ENCODE assay signal across 1 cellular context in genomic region chr1:150696995-150697927, GRCh38.
A peak's percentile ranks its signal among the peaks of the same experiment; 100 is the strongest.
TF ChIP-seq lines count a peak whose summit lies in the region.

TSS of gene GOLPH3L (minus strand) at chr1:150697154. CDS start at chr1:150694838, 2,316 bp downstream.

TF ChIP-seq in HepG2, 621 proteins besides CTCF, POLR2A, EP300 and RAD21 (continued from another document and continues in another):
- no peak for TF ChIP-seq PLSCR1 (CRISPR knock-in tag; IDR thresholded peaks at IDR 0.05; ENCODE audit: borderline replicate concordance)
- no peak for TF ChIP-seq RAD51 (IDR thresholded peaks at IDR 0.05; ENCODE audit: borderline replicate concordance)
- TF ChIP-seq ZNF230 (CRISPR knock-in tag; IDR thresholded peaks at IDR 0.05) = no peak
- TF ChIP-seq RXRB (CRISPR knock-in tag; IDR thresholded peaks at IDR 0.05; ENCODE audit: borderline replicate concordance) = no peak
- TF ChIP-seq, protein P1, sequence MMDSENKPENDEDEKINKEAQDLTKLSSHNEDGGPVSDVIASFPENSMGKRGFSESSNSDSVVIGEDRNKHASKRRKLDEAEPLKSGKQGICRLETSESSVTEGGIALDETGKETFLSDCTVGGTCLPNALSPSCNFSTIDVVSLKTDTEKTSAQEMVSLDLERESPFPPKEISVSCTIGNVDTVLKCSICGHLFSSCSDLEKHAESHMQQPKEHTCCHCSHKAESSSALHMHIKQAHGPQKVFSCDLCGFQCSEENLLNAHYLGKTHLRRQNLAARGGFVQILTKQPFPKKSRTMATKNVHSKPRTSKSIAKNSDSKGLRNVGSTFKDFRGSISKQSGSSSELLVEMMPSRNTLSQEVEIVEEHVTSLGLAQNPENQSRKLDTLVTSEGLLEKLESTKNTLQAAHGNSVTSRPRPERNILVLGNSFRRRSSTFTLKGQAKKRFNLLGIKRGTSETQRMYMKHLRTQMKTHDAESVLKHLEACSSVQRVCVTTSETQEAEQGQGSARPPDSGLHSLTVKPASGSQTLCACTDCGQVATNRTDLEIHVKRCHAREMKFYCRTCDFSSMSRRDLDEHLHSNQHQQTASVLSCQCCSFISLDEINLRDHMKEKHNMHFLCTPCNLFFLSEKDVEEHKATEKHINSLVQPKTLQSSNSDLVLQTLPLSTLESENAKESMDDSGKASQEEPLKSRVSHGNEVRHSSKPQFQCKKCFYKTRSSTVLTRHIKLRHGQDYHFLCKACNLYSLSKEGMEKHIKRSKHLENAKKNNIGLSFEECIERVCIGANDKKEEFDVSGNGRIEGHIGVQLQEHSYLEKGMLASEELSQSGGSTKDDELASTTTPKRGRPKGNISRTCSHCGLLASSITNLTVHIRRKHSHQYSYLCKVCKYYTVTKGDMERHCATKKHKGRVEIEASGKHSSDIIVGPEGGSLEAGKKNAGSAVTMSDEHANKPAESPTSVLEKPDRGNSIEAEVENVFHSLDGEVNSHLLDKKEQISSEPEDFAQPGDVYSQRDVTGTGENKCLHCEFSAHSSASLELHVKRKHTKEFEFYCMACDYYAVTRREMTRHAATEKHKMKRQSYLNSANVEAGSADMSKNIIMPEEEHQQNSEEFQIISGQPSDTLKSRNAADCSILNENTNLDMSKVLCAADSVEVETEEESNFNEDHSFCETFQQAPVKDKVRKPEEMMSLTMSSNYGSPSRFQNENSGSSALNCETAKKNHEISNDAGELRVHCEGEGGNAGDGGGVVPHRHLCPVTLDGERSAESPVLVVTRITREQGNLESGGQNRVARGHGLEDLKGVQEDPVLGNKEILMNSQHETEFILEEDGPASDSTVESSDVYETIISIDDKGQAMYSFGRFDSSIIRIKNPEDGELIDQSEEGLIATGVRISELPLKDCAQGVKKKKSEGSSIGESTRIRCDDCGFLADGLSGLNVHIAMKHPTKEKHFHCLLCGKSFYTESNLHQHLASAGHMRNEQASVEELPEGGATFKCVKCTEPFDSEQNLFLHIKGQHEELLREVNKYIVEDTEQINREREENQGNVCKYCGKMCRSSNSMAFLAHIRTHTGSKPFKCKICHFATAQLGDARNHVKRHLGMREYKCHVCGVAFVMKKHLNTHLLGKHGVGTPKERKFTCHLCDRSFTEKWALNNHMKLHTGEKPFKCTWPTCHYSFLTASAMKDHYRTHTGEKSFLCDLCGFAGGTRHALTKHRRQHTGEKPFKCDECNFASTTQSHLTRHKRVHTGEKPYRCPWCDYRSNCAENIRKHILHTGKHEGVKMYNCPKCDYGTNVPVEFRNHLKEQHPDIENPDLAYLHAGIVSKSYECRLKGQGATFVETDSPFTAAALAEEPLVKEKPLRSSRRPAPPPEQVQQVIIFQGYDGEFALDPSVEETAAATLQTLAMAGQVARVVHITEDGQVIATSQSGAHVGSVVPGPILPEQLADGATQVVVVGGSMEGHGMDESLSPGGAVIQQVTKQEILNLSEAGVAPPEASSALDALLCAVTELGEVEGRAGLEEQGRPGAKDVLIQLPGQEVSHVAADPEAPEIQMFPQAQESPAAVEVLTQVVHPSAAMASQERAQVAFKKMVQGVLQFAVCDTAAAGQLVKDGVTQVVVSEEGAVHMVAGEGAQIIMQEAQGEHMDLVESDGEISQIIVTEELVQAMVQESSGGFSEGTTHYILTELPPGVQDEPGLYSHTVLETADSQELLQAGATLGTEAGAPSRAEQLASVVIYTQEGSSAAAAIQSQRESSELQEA (CRISPR knock-in tag; IDR thresholded peaks at IDR 0.05; ENCODE audit: not compliant biosample characterization) = no peak
- TF ChIP-seq SMARCC2 (IDR thresholded peaks at IDR 0.05) = no peak
- no peak for TF ChIP-seq HIVEP1 (CRISPR knock-in tag; IDR thresholded peaks at IDR 0.05)
- TF ChIP-seq ZNF737 (CRISPR knock-in tag; IDR thresholded peaks at IDR 0.05; ENCODE audit: borderline replicate concordance) = no peak
- TF ChIP-seq, protein P2, sequence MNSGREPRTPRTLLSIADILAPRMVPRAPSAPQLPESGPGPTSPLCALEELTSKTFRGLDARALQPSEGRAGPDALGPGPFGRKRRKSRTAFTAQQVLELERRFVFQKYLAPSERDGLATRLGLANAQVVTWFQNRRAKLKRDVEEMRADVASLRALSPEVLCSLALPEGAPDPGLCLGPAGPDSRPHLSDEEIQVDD (CRISPR knock-in tag; IDR thresholded peaks at IDR 0.05; ENCODE audit: borderline replicate concordance) = no peak
- TF ChIP-seq ZBTB8A (CRISPR knock-in tag; IDR thresholded peaks at IDR 0.05; ENCODE audit: borderline replicate concordance, low read depth) = no peak
- no peak for TF ChIP-seq ZNF790 (CRISPR knock-in tag; IDR thresholded peaks at IDR 0.05; ENCODE audit: borderline replicate concordance)
- no peak for TF ChIP-seq ZNF264 (CRISPR knock-in tag; IDR thresholded peaks at IDR 0.05)
- no peak for TF ChIP-seq NCOA5 (CRISPR knock-in tag; IDR thresholded peaks at IDR 0.05)
- TF ChIP-seq SCMH1 (CRISPR knock-in tag; IDR thresholded peaks at IDR 0.05; ENCODE audit: borderline replicate concordance) = no peak
- TF ChIP-seq ZSCAN29 (CRISPR knock-in tag; conservative IDR thresholded peaks at IDR 0.05) = no peak
- TF ChIP-seq SP5 (CRISPR knock-in tag; IDR thresholded peaks at IDR 0.05; ENCODE audit: borderline replicate concordance, low read depth) = no peak
- TF ChIP-seq ZBTB44 (CRISPR knock-in tag; IDR thresholded peaks at IDR 0.05) = no peak
- no peak for TF ChIP-seq RXRA (CRISPR knock-in tag; IDR thresholded peaks at IDR 0.05)
- TF ChIP-seq SMC3 (IDR thresholded peaks at IDR 0.05; ENCODE audit: low read length) = no peak; the same call in 1 of the 2 replicates
- no peak for TF ChIP-seq JDP2 (CRISPR knock-in tag; IDR thresholded peaks at IDR 0.05; ENCODE audit: borderline replicate concordance)
- TF ChIP-seq ZNF562 (CRISPR knock-in tag; IDR thresholded peaks at IDR 0.05; ENCODE audit: borderline replicate concordance) = no peak
- TF ChIP-seq RFX1 (IDR thresholded peaks at IDR 0.05) = peak; percentile 68; the same call in 1 of the 2 replicates
- TF ChIP-seq ATRX (CRISPR knock-in tag; IDR thresholded peaks at IDR 0.05; ENCODE audit: borderline replicate concordance) = no peak
- no peak for TF ChIP-seq ZNF552 (CRISPR knock-in tag; IDR thresholded peaks at IDR 0.05; ENCODE audit: borderline replicate concordance)
- no peak for TF ChIP-seq FOXM1 (CRISPR knock-in tag; IDR thresholded peaks at IDR 0.05)
- no peak for TF ChIP-seq ZNF777 (CRISPR knock-in tag; IDR thresholded peaks at IDR 0.05)
- TF ChIP-seq HOXA5 (CRISPR knock-in tag; IDR thresholded peaks at IDR 0.05) = peak; percentile 42; the same call in 1 of the 2 replicates
- no peak for TF ChIP-seq ZKSCAN5 (CRISPR knock-in tag; IDR thresholded peaks at IDR 0.05)
- TF ChIP-seq, protein P3, sequence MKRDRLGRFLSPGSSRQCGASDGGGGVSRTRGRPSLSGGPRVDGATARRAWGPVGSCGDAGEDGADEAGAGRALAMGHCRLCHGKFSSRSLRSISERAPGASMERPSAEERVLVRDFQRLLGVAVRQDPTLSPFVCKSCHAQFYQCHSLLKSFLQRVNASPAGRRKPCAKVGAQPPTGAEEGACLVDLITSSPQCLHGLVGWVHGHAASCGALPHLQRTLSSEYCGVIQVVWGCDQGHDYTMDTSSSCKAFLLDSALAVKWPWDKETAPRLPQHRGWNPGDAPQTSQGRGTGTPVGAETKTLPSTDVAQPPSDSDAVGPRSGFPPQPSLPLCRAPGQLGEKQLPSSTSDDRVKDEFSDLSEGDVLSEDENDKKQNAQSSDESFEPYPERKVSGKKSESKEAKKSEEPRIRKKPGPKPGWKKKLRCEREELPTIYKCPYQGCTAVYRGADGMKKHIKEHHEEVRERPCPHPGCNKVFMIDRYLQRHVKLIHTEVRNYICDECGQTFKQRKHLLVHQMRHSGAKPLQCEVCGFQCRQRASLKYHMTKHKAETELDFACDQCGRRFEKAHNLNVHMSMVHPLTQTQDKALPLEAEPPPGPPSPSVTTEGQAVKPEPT (CRISPR knock-in tag; IDR thresholded peaks at IDR 0.05; ENCODE audit: low read depth) = no peak
- no peak for TF ChIP-seq ATF6 (CRISPR knock-in tag; conservative IDR thresholded peaks at IDR 0.05)
- TF ChIP-seq GZF1 (CRISPR knock-in tag; IDR thresholded peaks at IDR 0.05) = no peak
- TF ChIP-seq ZBTB34 (CRISPR knock-in tag; IDR thresholded peaks at IDR 0.05) = no peak
- no peak; the same call in none of the 2 replicates for TF ChIP-seq HDAC1 (CRISPR knock-in tag; IDR thresholded peaks at IDR 0.05)
- TF ChIP-seq, protein P4, sequence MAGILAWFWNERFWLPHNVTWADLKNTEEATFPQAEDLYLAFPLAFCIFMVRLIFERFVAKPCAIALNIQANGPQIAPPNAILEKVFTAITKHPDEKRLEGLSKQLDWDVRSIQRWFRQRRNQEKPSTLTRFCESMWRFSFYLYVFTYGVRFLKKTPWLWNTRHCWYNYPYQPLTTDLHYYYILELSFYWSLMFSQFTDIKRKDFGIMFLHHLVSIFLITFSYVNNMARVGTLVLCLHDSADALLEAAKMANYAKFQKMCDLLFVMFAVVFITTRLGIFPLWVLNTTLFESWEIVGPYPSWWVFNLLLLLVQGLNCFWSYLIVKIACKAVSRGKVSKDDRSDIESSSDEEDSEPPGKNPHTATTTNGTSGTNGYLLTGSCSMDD (CRISPR knock-in tag; IDR thresholded peaks at IDR 0.05) = no peak
- TF ChIP-seq PAWR (CRISPR knock-in tag; IDR thresholded peaks at IDR 0.05; ENCODE audit: borderline replicate concordance) = no peak
- TF ChIP-seq, protein P5, sequence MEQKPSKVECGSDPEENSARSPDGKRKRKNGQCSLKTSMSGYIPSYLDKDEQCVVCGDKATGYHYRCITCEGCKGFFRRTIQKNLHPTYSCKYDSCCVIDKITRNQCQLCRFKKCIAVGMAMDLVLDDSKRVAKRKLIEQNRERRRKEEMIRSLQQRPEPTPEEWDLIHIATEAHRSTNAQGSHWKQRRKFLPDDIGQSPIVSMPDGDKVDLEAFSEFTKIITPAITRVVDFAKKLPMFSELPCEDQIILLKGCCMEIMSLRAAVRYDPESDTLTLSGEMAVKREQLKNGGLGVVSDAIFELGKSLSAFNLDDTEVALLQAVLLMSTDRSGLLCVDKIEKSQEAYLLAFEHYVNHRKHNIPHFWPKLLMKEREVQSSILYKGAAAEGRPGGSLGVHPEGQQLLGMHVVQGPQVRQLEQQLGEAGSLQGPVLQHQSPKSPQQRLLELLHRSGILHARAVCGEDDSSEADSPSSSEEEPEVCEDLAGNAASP (CRISPR knock-in tag; IDR thresholded peaks at IDR 0.05; ENCODE audit: borderline replicate concordance) = peak; percentile 11; the same call in 1 of the 2 replicates
- TF ChIP-seq ZNF780A (CRISPR knock-in tag; IDR thresholded peaks at IDR 0.05) = no peak
- no peak for TF ChIP-seq ZNF549 (CRISPR knock-in tag; IDR thresholded peaks at IDR 0.05)
- TF ChIP-seq, protein P6, sequence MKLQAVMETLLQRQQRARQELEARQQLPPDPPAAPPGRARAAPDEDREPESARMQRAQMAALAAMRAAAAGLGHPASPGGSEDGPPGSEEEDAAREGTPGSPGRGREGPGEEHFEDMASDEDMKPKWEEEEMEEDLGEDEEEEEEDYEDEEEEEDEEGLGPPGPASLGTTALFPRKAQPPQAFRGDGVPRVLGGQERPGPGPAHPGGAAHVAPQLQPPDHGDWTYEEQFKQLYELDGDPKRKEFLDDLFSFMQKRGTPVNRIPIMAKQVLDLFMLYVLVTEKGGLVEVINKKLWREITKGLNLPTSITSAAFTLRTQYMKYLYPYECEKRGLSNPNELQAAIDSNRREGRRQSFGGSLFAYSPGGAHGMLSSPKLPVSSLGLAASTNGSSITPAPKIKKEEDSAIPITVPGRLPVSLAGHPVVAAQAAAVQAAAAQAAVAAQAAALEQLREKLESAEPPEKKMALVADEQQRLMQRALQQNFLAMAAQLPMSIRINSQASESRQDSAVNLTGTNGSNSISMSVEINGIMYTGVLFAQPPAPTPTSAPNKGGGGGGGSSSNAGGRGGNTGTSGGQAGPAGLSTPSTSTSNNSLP (IDR thresholded peaks at IDR 0.05; ENCODE audit: low read depth, low read length) = no peak; the same call in 1 of the 2 replicates
- TF ChIP-seq ZFP62 (CRISPR knock-in tag; IDR thresholded peaks at IDR 0.05) = no peak
- no peak for TF ChIP-seq MAF1 (CRISPR knock-in tag; IDR thresholded peaks at IDR 0.05; ENCODE audit: borderline replicate concordance)
